ENCODE assay signal across 22 cellular contexts in the genomic region with DNA sequence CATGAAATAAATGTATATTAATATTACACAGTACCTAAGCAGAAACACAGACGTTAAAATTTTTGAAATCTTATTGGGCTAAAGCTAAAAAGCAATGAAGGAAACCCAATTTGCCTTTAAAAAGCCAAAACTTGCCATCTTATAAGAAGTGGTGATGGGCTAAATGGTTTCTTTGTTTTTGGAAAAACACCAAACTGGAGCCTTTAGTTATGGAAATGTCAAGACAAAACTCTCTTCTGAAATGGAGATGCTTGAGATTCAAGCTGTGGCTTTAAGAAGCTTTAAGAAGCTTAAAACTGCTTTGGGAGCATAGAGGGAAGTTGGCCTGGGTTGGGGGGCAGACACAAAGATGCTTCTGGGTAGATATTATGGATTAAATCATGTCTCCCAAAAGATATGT.
"Had no signal": no experiment of that assay in that cellular context is flagged by ENCODE, and none has a peak within 500 bp of the region (broad histone marks: within the 10 kb centered on the region; RNA-seq: fewer than 3 reads in every experiment).

No MANE protein-coding gene starts in this region.

- H3K4me3 Mint-ChIP-seq: naive thymus-derived CD4-positive, alpha-beta T cell; nephron progenitor cell; stimulated activated naive B cell treated with anti-CD40 and anti-IgM and Interleukin-4, amounts not matched to agents 10 μg/mL and 1 μg/mL and 100 μg/mL, for 72 hours; stimulated activated naive CD8-positive, alpha-beta T cell treated with anti-CD3 and anti-CD28 coated beads, Interleukin-15, amount 100 ng/mL, for 72 hours had no signal

- DNase-seq: effector CD8-positive, alpha-beta T cell; glutamatergic neuron; kidney glomerular epithelial cell; mesendoderm; naive thymus-derived CD4-positive, alpha-beta T cell; nephron progenitor cell; psoas muscle; retina; right lobe of liver; spleen; stimulated activated CD4-positive, alpha-beta T cell treated with anti-CD3 and anti-CD28 coated beads, Interleukin-15, amount 100 ng/mL, for 24 hours; stimulated activated CD4-positive, alpha-beta T cell treated with anti-CD3 and anti-CD28 coated beads, Interleukin-1b, Interleukin-23, amount 100 ng/mL, for 48 hours; stimulated activated CD4-positive, alpha-beta T cell treated with anti-CD3 and anti-CD28 coated beads, Interleukin-4, amount 100 ng/mL, for 4 hours; stimulated activated naive B cell treated with anti-CD40 and anti-IgM and Interleukin-4, amounts not matched to agents 10 μg/mL and 1 μg/mL and 100 μg/mL, for 72 hours; stimulated activated naive CD8-positive, alpha-beta T cell treated with anti-CD3 and anti-CD28 coated beads, Interleukin-15, amount 100 ng/mL, for 72 hours; testis; upper lobe of right lung had no signal

- H3K9me3 ChIP-seq: neutrophil, psoas muscle, right lobe of liver, testis, upper lobe of right lung, vagina had no signal

- H3K36me3 Mint-ChIP-seq: naive thymus-derived CD4-positive, alpha-beta T cell; stimulated activated naive B cell treated with anti-CD40 and anti-IgM and Interleukin-4, amounts not matched to agents 10 μg/mL and 1 μg/mL and 100 μg/mL, for 72 hours had no signal

- ATAC-seq: esophagus mucosa; naive thymus-derived CD4-positive, alpha-beta T cell; psoas muscle; right lobe of liver; stimulated activated naive B cell treated with anti-CD40 and anti-IgM and Interleukin-4, amounts not matched to agents 10 μg/mL and 1 μg/mL and 100 μg/mL, for 72 hours; stimulated activated naive CD8-positive, alpha-beta T cell treated with anti-CD3 and anti-CD28 coated beads, Interleukin-15, amount 100 ng/mL, for 72 hours; upper lobe of right lung had no signal

- H3K4me1 ChIP-seq: psoas muscle, spleen, testis, upper lobe of right lung had no signal

- H3K27ac Mint-ChIP-seq: naive thymus-derived CD4-positive, alpha-beta T cell; nephron progenitor cell; stimulated activated naive B cell treated with anti-CD40 and anti-IgM and Interleukin-4, amounts not matched to agents 10 μg/mL and 1 μg/mL and 100 μg/mL, for 72 hours; stimulated activated naive CD8-positive, alpha-beta T cell treated with anti-CD3 and anti-CD28 coated beads, Interleukin-15, amount 100 ng/mL, for 72 hours had no signal

- H3K4me1 Mint-ChIP-seq: naive thymus-derived CD4-positive, alpha-beta T cell; stimulated activated naive B cell treated with anti-CD40 and anti-IgM and Interleukin-4, amounts not matched to agents 10 μg/mL and 1 μg/mL and 100 μg/mL, for 72 hours; stimulated activated naive CD8-positive, alpha-beta T cell treated with anti-CD3 and anti-CD28 coated beads, Interleukin-15, amount 100 ng/mL, for 72 hours had no signal

- H3K27me3 ChIP-seq: neutrophil, right lobe of liver, spleen, testis, tibial nerve, upper lobe of right lung, vagina had no signal

- H3K4me3 ChIP-seq: coronary artery, psoas muscle, right lobe of liver, spleen, testis, tibial nerve, upper lobe of right lung, vagina had no signal

- H3K27me3 Mint-ChIP-seq: stimulated activated naive B cell treated with anti-CD40 and anti-IgM and Interleukin-4, amounts not matched to agents 10 μg/mL and 1 μg/mL and 100 μg/mL, for 72 hours had no signal

- H3K36me3 ChIP-seq: neutrophil, right lobe of liver, spleen, tibial nerve, upper lobe of right lung, vagina had no signal

- H3K27ac ChIP-seq: coronary artery, neutrophil, psoas muscle, right lobe of liver, spleen, testis, tibial nerve, upper lobe of right lung, vagina had no signal
